In the genomic region with DNA sequence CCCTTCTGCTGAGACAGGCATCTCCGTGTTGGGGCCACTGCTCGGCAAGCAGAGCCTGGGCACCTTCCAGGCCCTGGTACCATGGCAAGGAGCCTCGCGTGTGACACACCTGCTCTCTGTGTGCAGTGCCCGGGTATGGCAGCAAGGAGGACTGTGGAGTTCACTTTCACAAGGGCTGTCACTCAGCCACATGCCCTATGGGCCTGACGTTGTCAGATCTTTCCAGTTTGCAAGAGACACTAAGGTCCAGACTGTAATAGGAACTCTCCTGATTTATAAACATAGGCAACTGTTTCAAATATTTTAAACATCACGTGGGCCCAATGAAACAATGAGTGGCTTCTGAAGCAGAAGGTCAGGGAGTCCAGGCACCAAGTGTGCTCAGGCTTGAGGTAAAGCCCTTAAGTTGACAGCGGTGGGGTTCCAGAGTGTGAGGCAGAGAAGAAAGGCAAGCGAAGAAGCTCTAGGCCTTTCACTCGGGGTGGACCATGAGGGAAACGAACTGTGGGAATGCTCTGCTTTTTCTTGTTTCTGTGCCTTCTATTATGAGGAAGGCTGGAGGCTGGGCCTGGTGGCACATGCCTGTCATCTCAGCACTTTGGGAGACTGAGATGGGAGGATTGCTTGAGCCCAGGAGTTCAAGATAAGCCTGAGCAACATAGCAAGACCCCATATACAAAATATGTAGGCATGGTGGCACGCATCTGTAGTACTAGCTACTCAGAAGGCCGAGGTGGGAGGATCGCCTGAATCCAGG, we compare ENCODE assay signal across 16 cellular contexts.
"Had no signal": no experiment of that assay in that cellular context is flagged by ENCODE, and none has a peak within 500 bp of the region (broad histone marks: within the 10 kb centered on the region; RNA-seq: fewer than 3 reads in every experiment).

No MANE protein-coding gene starts in this region.

- H3K27me3 Mint-ChIP-seq: effector memory CD8-positive, alpha-beta T cell; stimulated activated memory B cell treated with anti-CD40 and anti-IgM and Interleukin-4, amounts not matched to agents 10 μg/mL and 1 μg/mL and 100 μg/mL, for 72 hours had no signal

- DNase-seq: activated CD4-positive, alpha-beta T cell treated with anti-CD3 and anti-CD28 coated beads, Interleukin-2, amount 50 U/mL, for 1 hour; activated gamma-delta T cell treated with Interleukin-2 at 50 U/mL for 16 hours; activated T-cell treated with anti-CD3 and anti-CD28 coated beads for 4 hours; amygdala; effector memory CD8-positive, alpha-beta T cell; mesenchymal stem cell; naive thymus-derived CD4-positive, alpha-beta T cell; sigmoid colon; stimulated activated CD4-positive, alpha-beta T cell treated with anti-CD3 and anti-CD28 coated beads, Interleukin-4, amount 100 ng/mL, for 4 hours; testis; upper lobe of right lung had no signal

- H3K4me3 Mint-ChIP-seq: activated T-helper 1 cell treated with anti-CD3 and anti-CD28 coated beads, Interleukin-12 subunit alpha, Interleukin-12 subunit beta, Interleukin-2, Interleukin-4 antibody, amounts not matched to agents 30 ng/mL and 10 ng/mL and 1 ng/mL, durations not matched to agents 14 hours and 24 hours and 36 hours; effector memory CD8-positive, alpha-beta T cell; naive thymus-derived CD4-positive, alpha-beta T cell; stimulated activated memory B cell treated with anti-CD40 and anti-IgM and Interleukin-4, amounts not matched to agents 10 μg/mL and 1 μg/mL and 100 μg/mL, for 72 hours; T-helper 2 cell treated with Interferon-gamma antibody and Interleukin-4, amounts not matched to agents 5 μg/mL and 100 μg/mL, for 36 hours had no signal

- H3K27ac Mint-ChIP-seq: activated naive CD4-positive, alpha-beta T cell treated with anti-CD3 and anti-CD28 coated beads, Interleukin-2, amount 50 U/mL, for 72 hours; activated T-helper 1 cell treated with anti-CD3 and anti-CD28 coated beads, Interleukin-12 subunit alpha, Interleukin-12 subunit beta, Interleukin-2, Interleukin-4 antibody, amounts not matched to agents 30 ng/mL and 10 ng/mL and 1 ng/mL, durations not matched to agents 14 hours and 24 hours and 36 hours; stimulated activated memory B cell treated with anti-CD40 and anti-IgM and Interleukin-4, amounts not matched to agents 10 μg/mL and 1 μg/mL and 100 μg/mL, for 72 hours; T-helper 2 cell treated with Interferon-gamma antibody and Interleukin-4, amounts not matched to agents 5 μg/mL and 100 μg/mL, for 36 hours had no signal

- H3K27me3 ChIP-seq: neutrophil, sigmoid colon, testis, upper lobe of right lung had no signal

- H3K9me3 ChIP-seq: neutrophil, sigmoid colon, testis, upper lobe of right lung had no signal

- H3K36me3 Mint-ChIP-seq: activated naive CD4-positive, alpha-beta T cell treated with anti-CD3 and anti-CD28 coated beads, Interleukin-2, amount 50 U/mL, for 72 hours; naive thymus-derived CD4-positive, alpha-beta T cell; stimulated activated memory B cell treated with anti-CD40 and anti-IgM and Interleukin-4, amounts not matched to agents 10 μg/mL and 1 μg/mL and 100 μg/mL, for 72 hours had no signal

- H3K27ac ChIP-seq: neutrophil, sigmoid colon, testis, upper lobe of right lung had no signal

- H3K4me1 ChIP-seq: testis, upper lobe of right lung had no signal

- H3K4me3 ChIP-seq: sigmoid colon, testis, upper lobe of right lung had no signal

- H3K36me3 ChIP-seq: neutrophil, sigmoid colon, upper lobe of right lung had no signal

- H3K9me3 Mint-ChIP-seq: activated naive CD4-positive, alpha-beta T cell treated with anti-CD3 and anti-CD28 coated beads, Interleukin-2, amount 50 U/mL, for 72 hours; activated T-helper 1 cell treated with anti-CD3 and anti-CD28 coated beads, Interleukin-12 subunit alpha, Interleukin-12 subunit beta, Interleukin-2, Interleukin-4 antibody, amounts not matched to agents 30 ng/mL and 10 ng/mL and 1 ng/mL, durations not matched to agents 14 hours and 24 hours and 36 hours; effector memory CD8-positive, alpha-beta T cell; naive thymus-derived CD4-positive, alpha-beta T cell; stimulated activated memory B cell treated with anti-CD40 and anti-IgM and Interleukin-4, amounts not matched to agents 10 μg/mL and 1 μg/mL and 100 μg/mL, for 72 hours; T-helper 2 cell treated with Interferon-gamma antibody and Interleukin-4, amounts not matched to agents 5 μg/mL and 100 μg/mL, for 36 hours had no signal
